Comparison of ENCODE assay signal across 11 cellular contexts in the genomic region with DNA sequence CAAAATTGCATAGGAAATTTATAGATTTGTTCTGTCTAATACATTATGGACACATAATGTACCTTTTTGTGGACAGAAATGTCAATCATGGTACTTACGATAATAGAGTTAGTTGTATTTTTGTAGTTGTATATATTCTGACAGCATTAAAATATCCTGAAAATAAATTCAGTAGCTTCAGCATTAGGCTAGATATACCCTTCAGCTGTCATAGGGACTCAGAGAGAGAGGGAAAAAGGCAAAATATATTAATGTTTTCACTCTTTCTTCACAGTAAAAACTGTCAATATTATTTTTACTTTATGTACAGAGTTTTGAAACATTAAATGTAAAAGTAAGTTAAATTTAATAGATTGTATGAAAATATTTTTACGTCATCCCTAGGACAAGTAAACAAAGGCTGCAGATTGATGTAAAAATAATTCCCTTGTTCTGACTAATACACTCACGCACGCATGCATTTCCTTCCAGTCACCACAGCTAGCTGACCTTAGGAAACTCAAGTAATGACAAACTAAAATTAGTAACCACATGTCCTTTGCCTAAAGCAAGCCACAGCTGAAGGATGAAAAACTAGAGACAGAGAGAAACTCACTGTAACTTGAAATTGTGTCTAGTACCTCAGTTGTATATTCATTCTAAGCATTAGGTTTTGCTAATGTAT.
DNase-seq lines count a peak whose midpoint lies in the region; ATAC-seq, FAIRE-seq and TF ChIP-seq lines count a peak whose summit lies in the region.
"Had no signal": no experiment of that assay in that cellular context is flagged by ENCODE, and none has a peak within 500 bp of the region (broad histone marks: within the 10 kb centered on the region; RNA-seq: fewer than 3 reads in every experiment).

No MANE protein-coding gene starts in this region.

- no peak overlapping the region for H3K27ac Mint-ChIP-seq in stimulated activated naive CD8-positive, alpha-beta T cell treated with anti-CD3 and anti-CD28 coated beads, Interleukin-15, amount 100 ng/mL, for 72 hours
- H3K27ac Mint-ChIP-seq: IgD-negative memory B cell had no signal

- no peaks in the 10 kb centered on the region for H3K27me3 ChIP-seq in bronchial epithelial cell (ENCODE audit: control insufficient read depth, insufficient read depth, low read length)
- no peaks in the 10 kb centered on the region for H3K27me3 ChIP-seq in lower lobe of right lung (ENCODE audit: low read depth)
- H3K27me3 ChIP-seq: pancreas had no signal

- DNase-seq in AG08395 (ENCODE audit: low spot score) (peak; percentile 84), M059J (ENCODE audit: low read depth) (peak; percentile 95), bronchial epithelial cell (ENCODE audit: low read depth) (peak; percentile 93), lower lobe of right lung (no peak), mucosa of gallbladder (ENCODE audit: low spot score) (no peak)
- no peak for DNase-seq in central memory CD4-positive, alpha-beta T cell
- DNase-seq in stimulated activated naive CD8-positive, alpha-beta T cell treated with anti-CD3 and anti-CD28 coated beads, Interleukin-15, amount 100 ng/mL, for 72 hours = no peak
- DNase-seq: DMS53, pancreas had no signal

- intact Hi-C loops in lower lobe of right lung (cut with DNase I) = no loop called here

- FAIRE-seq in bronchial epithelial cell (lab: Jason Lieb, UNC) = no peak

- no peak overlapping the region for H3K27ac ChIP-seq in lower lobe of right lung
- H3K27ac ChIP-seq: pancreas had no signal

- no peaks in the 10 kb centered on the region for H3K4me1 ChIP-seq in lower lobe of right lung
- H3K4me1 ChIP-seq: pancreas had no signal

- no peaks in the 10 kb centered on the region for H3K4me1 Mint-ChIP-seq in stimulated activated naive CD8-positive, alpha-beta T cell treated with anti-CD3 and anti-CD28 coated beads, Interleukin-15, amount 100 ng/mL, for 72 hours
- H3K4me1 Mint-ChIP-seq: IgD-negative memory B cell had no signal

- H3K9me3 Mint-ChIP-seq in stimulated activated naive CD8-positive, alpha-beta T cell treated with anti-CD3 and anti-CD28 coated beads, Interleukin-15, amount 100 ng/mL, for 72 hours = no peaks in the 10 kb centered on the region

- H3K27me3 Mint-ChIP-seq in stimulated activated naive CD8-positive, alpha-beta T cell treated with anti-CD3 and anti-CD28 coated beads, Interleukin-15, amount 100 ng/mL, for 72 hours = peaks cover 17% of the 10 kb centered on the region
- H3K27me3 Mint-ChIP-seq: IgD-negative memory B cell had no signal

- H3K4me3 Mint-ChIP-seq in stimulated activated naive CD8-positive, alpha-beta T cell treated with anti-CD3 and anti-CD28 coated beads, Interleukin-15, amount 100 ng/mL, for 72 hours = no peak overlapping the region
- H3K4me3 Mint-ChIP-seq: IgD-negative memory B cell had no signal

- no peak for TF ChIP-seq CTCF in bronchial epithelial cell (IDR thresholded peaks at IDR 0.05; ENCODE audit: insufficient read depth, low read length, severe bottlenecking)
- TF ChIP-seq CTCF in lower lobe of right lung (IDR thresholded peaks at IDR 0.05) = no peak

- H3K36me3 ChIP-seq in bronchial epithelial cell (ENCODE audit: control insufficient read depth, insufficient read depth, low read length) (no peaks in the 10 kb centered on the region), lower lobe of right lung (no peaks in the 10 kb centered on the region)
- H3K36me3 ChIP-seq: pancreas had no signal

- H3K4me3 ChIP-seq in bronchial epithelial cell (ENCODE audit: low read depth, low read length) (no peak overlapping the region), lower lobe of right lung (no peak overlapping the region)
- H3K4me3 ChIP-seq: pancreas had no signal

- H3K9me3 ChIP-seq in lower lobe of right lung = no peaks in the 10 kb centered on the region
- H3K9me3 ChIP-seq: pancreas had no signal

- ATAC-seq in lower lobe of right lung = peak; percentile 43 to 47
- no peak for ATAC-seq in HG02884 (IDR thresholded peaks at IDR 0.05; ENCODE audit: unreplicated experiment)
- no peak for ATAC-seq in stimulated activated naive CD8-positive, alpha-beta T cell treated with anti-CD3 and anti-CD28 coated beads, Interleukin-15, amount 100 ng/mL, for 72 hours

Comparison
In these comparisons a context has a peak if more than half of its experiments do, and no peak if none do; other contexts are left out.
1. DNase-seq: peak in AG08395 (single experiment), M059J (single experiment) and bronchial epithelial cell (single experiment); none in lower lobe of right lung (single experiment), central memory CD4-positive, alpha-beta T cell (single experiment), mucosa of gallbladder (single experiment) and stimulated activated naive CD8-positive, alpha-beta T cell treated with anti-CD3 and anti-CD28 coated beads, Interleukin-15, amount 100 ng/mL, for 72 hours (0 of 2).
2. ATAC-seq: peak in lower lobe of right lung (2 of 2); none in HG02884 (single experiment) and stimulated activated naive CD8-positive, alpha-beta T cell treated with anti-CD3 and anti-CD28 coated beads, Interleukin-15, amount 100 ng/mL, for 72 hours (single experiment).